In the genomic region with DNA sequence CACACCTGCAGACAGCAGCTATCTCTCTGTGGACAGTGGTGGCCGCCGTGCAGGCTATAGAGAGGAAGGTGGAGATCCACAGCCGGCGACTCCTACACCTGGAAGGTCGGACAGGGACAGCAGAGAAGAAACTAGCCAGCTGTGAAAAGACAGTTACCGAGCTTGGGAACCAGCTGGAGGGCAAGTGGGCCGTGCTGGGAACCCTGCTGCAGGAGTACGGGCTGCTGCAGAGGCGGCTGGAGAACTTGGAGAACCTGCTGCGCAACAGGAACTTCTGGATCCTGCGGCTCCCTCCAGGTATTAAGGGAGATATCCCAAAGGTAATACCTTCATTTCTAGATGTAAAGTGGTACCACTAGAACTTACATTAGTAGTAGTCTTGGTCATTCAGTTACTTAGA, we compare ENCODE assay signal across 15 cellular contexts. TPM values are rescaled to one million over a fixed set of nuclear protein-coding genes. Genes with fewer than 3 reads are reported as not detected.
DNase-seq lines count a peak whose midpoint lies in the region; ATAC-seq and TF ChIP-seq lines count a peak whose summit lies in the region.
"Had no signal": no experiment of that assay in that cellular context is flagged by ENCODE, and none has a peak within 500 bp of the region (broad histone marks: within the 10 kb centered on the region; RNA-seq: fewer than 3 reads in every experiment).

No MANE protein-coding gene starts in this region.

- intact Hi-C loops in activated CD4-positive, alpha-beta memory T cell treated with anti-CD3 and anti-CD28 coated beads for 36 hours (cut with micrococcal nuclease) = no loop called here

- DNase-seq in HEK293T (ENCODE audit: extremely low spot score) (peak; percentile 4), WTC11 (ENCODE audit: low spot score) (no peak), left kidney (ENCODE audit: low read depth, low spot score) (peak; percentile 59), type B pancreatic cell (ENCODE audit: extremely low spot score, unreplicated experiment) (no peak)
- DNase-seq in activated CD8-positive, alpha-beta memory T cell treated with anti-CD3 and anti-CD28 coated beads for 24 hours = no peak
- no peak for DNase-seq in activated CD4-positive, alpha-beta memory T cell treated with anti-CD3 and anti-CD28 coated beads for 36 hours
- DNase-seq: ACHN; C1 segment of cervical spinal cord; Calu3; CD4-positive, alpha-beta T cell; DMS 273 treated with DMSO at 0.1 percent for 48 hours; HCEC 1CT had no signal

- POLR2A ChIA-PET in HEK293T (lab: Yijun Ruan, JAX) = no interaction called here
- POLR2A ChIA-PET in WTC11 (lab: Charles Lee) = interaction anchor here (0.6 to 1.2 kb wide), 2 partner anchors 34 to 41 kb away, joined by 3 to 4 read pairs; a partner anchor contains a TSS
- POLR2A ChIA-PET in activated CD4-positive, alpha-beta memory T cell treated with anti-CD3 and anti-CD28 coated beads for 36 hours (lab: Charles Lee) = no interaction called here

- CTCF ChIA-PET in HEK293T (lab: Yijun Ruan, JAX) (no interaction called here), WTC11 (lab: Charles Lee) (no interaction called here)
- CTCF ChIA-PET in activated CD4-positive, alpha-beta memory T cell treated with anti-CD3 and anti-CD28 coated beads for 36 hours (lab: Charles Lee) = no interaction called here

- H3K36me3 Mint-ChIP-seq in WTC11 (peaks cover 62% of the 10 kb centered on the region), type B pancreatic cell (peaks cover 42% of the 10 kb centered on the region)
- peaks cover 21% of the 10 kb centered on the region for H3K36me3 Mint-ChIP-seq in activated CD4-positive, alpha-beta memory T cell treated with anti-CD3 and anti-CD28 coated beads for 36 hours

- H3K4me1 Mint-ChIP-seq in WTC11 (peaks cover 28% of the 10 kb centered on the region), type B pancreatic cell (ENCODE audit: unreplicated experiment) (peaks cover 17% of the 10 kb centered on the region)
- peaks cover 22% of the 10 kb centered on the region for H3K4me1 Mint-ChIP-seq in activated CD4-positive, alpha-beta memory T cell treated with anti-CD3 and anti-CD28 coated beads for 36 hours (ENCODE audit: low read depth)

- TF ChIP-seq CTCF in WTC11 (IDR thresholded peaks at IDR 0.05) = no peak
- TF ChIP-seq CTCF in type B pancreatic cell (conservative IDR thresholded peaks at IDR 0.05) = no peak

- H3K27me3 Mint-ChIP-seq in WTC11 (ENCODE audit: low read depth) (no peaks in the 10 kb centered on the region), type B pancreatic cell (no peaks in the 10 kb centered on the region)
- H3K27me3 Mint-ChIP-seq in activated CD4-positive, alpha-beta memory T cell treated with anti-CD3 and anti-CD28 coated beads for 36 hours = no peaks in the 10 kb centered on the region
- H3K27me3 Mint-ChIP-seq: B cell; CD4-positive, alpha-beta T cell had no signal

- H3K4me3 Mint-ChIP-seq in WTC11 = no peak overlapping the region
- peak overlapping the region; percentile 52 for H3K4me3 Mint-ChIP-seq in type B pancreatic cell
- no peak overlapping the region for H3K4me3 Mint-ChIP-seq in activated CD4-positive, alpha-beta memory T cell treated with anti-CD3 and anti-CD28 coated beads for 36 hours
- H3K4me3 Mint-ChIP-seq: B cell; CD4-positive, alpha-beta T cell had no signal

- H3K9me3 Mint-ChIP-seq in WTC11 = peaks cover 6% of the 10 kb centered on the region; the same call in 1 of the 2 replicates
- H3K9me3 Mint-ChIP-seq in type B pancreatic cell = no peaks in the 10 kb centered on the region
- H3K9me3 Mint-ChIP-seq in activated CD4-positive, alpha-beta memory T cell treated with anti-CD3 and anti-CD28 coated beads for 36 hours = no peaks in the 10 kb centered on the region
- H3K9me3 Mint-ChIP-seq: CD4-positive, alpha-beta T cell had no signal

- H3K27ac Mint-ChIP-seq in WTC11 (0 out of 2 replicates have a peak overlapping the region, but pooled peaks have one; percentile 13), type B pancreatic cell (peak overlapping the region; percentile 41)
- no peak overlapping the region for H3K27ac Mint-ChIP-seq in activated CD4-positive, alpha-beta memory T cell treated with anti-CD3 and anti-CD28 coated beads for 36 hours
- H3K27ac Mint-ChIP-seq: B cell had no signal

- ATAC-seq in WTC11 = no peak
- no peak for ATAC-seq in HG02678 (IDR thresholded peaks at IDR 0.05; ENCODE audit: unreplicated experiment)
- ATAC-seq: K562 had no signal

TF ChIP-seq in HEK293T, 16 proteins besides CTCF, POLR2A, EP300 and RAD21:
- TF ChIP-seq SUZ12 (IDR thresholded peaks at IDR 0.05) (no peak), ZNF384 (IDR thresholded peaks at IDR 0.05) (no peak), L3MBTL2 (conservative IDR thresholded peaks at IDR 0.05) (no peak), FOXA1 (IDR thresholded peaks at IDR 0.05) (no peak), HDGF (IDR thresholded peaks at IDR 0.05; ENCODE audit: borderline replicate concordance) (no peak), FOXM1 (IDR thresholded peaks at IDR 0.05; ENCODE audit: borderline replicate concordance) (no peak), ELF4 (IDR thresholded peaks at IDR 0.05) (no peak), TARDBP (IDR thresholded peaks at IDR 0.05) (no peak), FOXK2 (IDR thresholded peaks at IDR 0.05) (no peak), NFRKB (IDR thresholded peaks at IDR 0.05) (no peak), SP1 (IDR thresholded peaks at IDR 0.05) (no peak), LEF1 (IDR thresholded peaks at IDR 0.05; ENCODE audit: borderline replicate concordance) (no peak), BHLHE40 (IDR thresholded peaks at IDR 0.05; ENCODE audit: borderline replicate concordance) (no peak)
- TF ChIP-seq, protein P1, sequence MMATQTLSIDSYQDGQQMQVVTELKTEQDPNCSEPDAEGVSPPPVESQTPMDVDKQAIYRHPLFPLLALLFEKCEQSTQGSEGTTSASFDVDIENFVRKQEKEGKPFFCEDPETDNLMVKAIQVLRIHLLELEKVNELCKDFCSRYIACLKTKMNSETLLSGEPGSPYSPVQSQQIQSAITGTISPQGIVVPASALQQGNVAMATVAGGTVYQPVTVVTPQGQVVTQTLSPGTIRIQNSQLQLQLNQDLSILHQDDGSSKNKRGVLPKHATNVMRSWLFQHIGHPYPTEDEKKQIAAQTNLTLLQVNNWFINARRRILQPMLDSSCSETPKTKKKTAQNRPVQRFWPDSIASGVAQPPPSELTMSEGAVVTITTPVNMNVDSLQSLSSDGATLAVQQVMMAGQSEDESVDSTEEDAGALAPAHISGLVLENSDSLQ (IDR thresholded peaks at IDR 0.05) = no peak

TF ChIP-seq in WTC11, 78 proteins besides CTCF, POLR2A, EP300 and RAD21 (continues in another document):
- TF ChIP-seq, protein P2, sequence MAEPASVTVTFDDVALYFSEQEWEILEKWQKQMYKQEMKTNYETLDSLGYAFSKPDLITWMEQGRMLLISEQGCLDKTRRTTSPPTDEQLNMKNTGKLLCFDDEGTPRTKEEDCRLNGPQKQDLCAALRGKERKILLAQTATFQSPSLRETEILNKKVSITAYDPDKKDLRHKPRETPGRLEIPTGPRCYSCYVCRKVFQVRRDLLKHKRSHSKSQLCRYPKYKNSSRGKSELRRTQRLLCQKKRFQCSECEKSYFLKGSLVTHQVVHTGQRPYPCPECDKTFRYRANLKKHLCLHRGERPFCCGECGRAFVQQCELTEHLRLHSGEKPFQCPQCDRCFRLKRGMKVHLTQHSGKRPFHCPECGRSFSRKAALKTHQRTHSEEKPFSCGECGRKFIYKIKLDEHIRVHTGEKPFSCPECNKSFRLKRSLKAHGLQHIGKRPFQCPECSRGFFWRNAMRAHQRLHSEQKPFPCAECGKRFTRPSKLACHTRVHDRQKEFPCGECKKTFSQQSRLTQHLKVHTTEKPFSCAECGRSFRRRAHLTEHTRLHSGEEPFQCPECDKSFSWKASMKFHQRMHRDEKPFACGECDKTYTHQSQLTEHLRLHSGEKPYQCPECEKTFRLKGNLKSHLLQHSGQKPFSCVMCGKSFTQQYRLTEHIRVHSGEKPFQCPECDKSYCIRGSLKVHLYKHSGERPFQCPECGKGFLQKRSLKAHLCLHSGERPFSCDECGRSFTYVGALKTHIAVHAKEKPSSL (CRISPR knock-in tag; conservative IDR thresholded peaks at IDR 0.05) = no peak
- TF ChIP-seq, protein P3, sequence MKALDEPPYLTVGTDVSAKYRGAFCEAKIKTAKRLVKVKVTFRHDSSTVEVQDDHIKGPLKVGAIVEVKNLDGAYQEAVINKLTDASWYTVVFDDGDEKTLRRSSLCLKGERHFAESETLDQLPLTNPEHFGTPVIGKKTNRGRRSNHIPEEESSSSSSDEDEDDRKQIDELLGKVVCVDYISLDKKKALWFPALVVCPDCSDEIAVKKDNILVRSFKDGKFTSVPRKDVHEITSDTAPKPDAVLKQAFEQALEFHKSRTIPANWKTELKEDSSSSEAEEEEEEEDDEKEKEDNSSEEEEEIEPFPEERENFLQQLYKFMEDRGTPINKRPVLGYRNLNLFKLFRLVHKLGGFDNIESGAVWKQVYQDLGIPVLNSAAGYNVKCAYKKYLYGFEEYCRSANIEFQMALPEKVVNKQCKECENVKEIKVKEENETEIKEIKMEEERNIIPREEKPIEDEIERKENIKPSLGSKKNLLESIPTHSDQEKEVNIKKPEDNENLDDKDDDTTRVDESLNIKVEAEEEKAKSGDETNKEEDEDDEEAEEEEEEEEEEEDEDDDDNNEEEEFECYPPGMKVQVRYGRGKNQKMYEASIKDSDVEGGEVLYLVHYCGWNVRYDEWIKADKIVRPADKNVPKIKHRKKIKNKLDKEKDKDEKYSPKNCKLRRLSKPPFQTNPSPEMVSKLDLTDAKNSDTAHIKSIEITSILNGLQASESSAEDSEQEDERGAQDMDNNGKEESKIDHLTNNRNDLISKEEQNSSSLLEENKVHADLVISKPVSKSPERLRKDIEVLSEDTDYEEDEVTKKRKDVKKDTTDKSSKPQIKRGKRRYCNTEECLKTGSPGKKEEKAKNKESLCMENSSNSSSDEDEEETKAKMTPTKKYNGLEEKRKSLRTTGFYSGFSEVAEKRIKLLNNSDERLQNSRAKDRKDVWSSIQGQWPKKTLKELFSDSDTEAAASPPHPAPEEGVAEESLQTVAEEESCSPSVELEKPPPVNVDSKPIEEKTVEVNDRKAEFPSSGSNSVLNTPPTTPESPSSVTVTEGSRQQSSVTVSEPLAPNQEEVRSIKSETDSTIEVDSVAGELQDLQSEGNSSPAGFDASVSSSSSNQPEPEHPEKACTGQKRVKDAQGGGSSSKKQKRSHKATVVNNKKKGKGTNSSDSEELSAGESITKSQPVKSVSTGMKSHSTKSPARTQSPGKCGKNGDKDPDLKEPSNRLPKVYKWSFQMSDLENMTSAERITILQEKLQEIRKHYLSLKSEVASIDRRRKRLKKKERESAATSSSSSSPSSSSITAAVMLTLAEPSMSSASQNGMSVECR (CRISPR knock-in tag; IDR thresholded peaks at IDR 0.05; ENCODE audit: borderline replicate concordance) = no peak

RNA-seq across cellular contexts. Expression of a gene that starts 6.8 kb away (rescaled TPM):
- total RNA-seq in WTC11 (2021) (57.8 to 63.2 TPM (median 58.9 TPM) in 3 replicates), type B pancreatic cell (ENCODE audit: low replicate concordance) (19.5 and 25.2 TPM in 2 replicates)
- 1 to 10 TPM; 8.4 to 9.4 TPM for total RNA-seq in activated CD4-positive, alpha-beta memory T cell treated with anti-CD3 and anti-CD28 coated beads for 36 hours

RNA-seq across cellular contexts. Expression of a gene that starts 27.9 kb away (rescaled TPM):
- total RNA-seq in WTC11 (2021) (3.8 to 5.8 TPM (median 4.9 TPM) in 3 replicates), type B pancreatic cell (ENCODE audit: low replicate concordance) (4.5 and 7.0 TPM in 2 replicates)
- total RNA-seq in activated CD4-positive, alpha-beta memory T cell treated with anti-CD3 and anti-CD28 coated beads for 36 hours = under 1 TPM; 0.74 to 0.75 TPM

RNA-seq across cellular contexts. Expression of a gene that starts 41.3 kb away (rescaled TPM):
- total RNA-seq in WTC11 (2021) (34.8 to 39.3 TPM (median 38.5 TPM) in 3 replicates), type B pancreatic cell (ENCODE audit: low replicate concordance) (34.3 and 35.4 TPM in 2 replicates)
- total RNA-seq in activated CD4-positive, alpha-beta memory T cell treated with anti-CD3 and anti-CD28 coated beads for 36 hours = 10 to 100 TPM; 61.7 to 61.9 TPM

Comparison
In these comparisons a context has a peak if more than half of its experiments do, and no peak if none do; other contexts are left out.
1. DNase-seq: peak in HEK293T (single experiment) and left kidney (single experiment); none in WTC11 (single experiment), type B pancreatic cell (single experiment), activated CD8-positive, alpha-beta memory T cell treated with anti-CD3 and anti-CD28 coated beads for 24 hours (single experiment) and activated CD4-positive, alpha-beta memory T cell treated with anti-CD3 and anti-CD28 coated beads for 36 hours (single experiment).